Comparison of ENCODE assay signal across 8 cellular contexts in the genomic region with DNA sequence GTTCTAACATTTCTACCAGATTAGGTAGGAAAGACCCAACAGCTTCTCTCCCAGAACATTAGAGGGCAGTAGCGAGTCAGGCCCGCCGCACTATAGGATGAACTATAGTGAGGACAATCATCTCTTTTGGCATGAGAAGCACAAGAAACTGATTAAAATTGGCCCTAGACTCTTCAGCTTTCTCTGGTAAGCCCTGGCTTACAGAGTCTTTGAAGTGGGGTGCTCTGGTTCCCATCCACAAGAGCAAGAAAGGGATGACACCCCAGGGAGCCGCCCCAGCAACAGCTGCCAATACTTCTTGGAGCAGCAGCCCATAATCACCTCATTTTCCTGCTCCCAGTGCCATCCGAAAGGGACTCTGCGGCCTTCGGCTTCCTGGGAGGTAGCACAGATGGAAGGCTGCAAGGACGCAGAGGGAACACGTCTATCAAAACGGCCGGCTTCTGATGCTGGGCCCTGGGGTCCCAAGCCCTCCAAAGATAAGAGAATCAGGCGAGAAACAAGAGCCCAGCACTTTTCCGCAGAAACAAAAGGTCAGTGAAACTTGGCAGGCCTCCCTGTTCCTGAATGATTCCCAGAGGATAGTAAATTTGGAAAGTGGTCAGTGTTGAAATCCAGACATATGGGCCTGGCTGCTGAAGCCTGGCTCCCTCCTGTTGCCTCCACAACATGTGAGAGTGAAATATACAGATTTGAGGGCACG.
A peak's percentile ranks its signal among the peaks of the same experiment; 100 is the strongest.
DNase-seq lines count a peak whose midpoint lies in the region; ATAC-seq and TF ChIP-seq lines count a peak whose summit lies in the region.

No MANE protein-coding gene starts in this region.

- no peak overlapping the region for H3K4me3 ChIP-seq in AG09309 (ENCODE audit: control insufficient read depth, low read depth, low read length)
- peak overlapping the region; percentile 23 for H3K4me3 ChIP-seq in adipocyte (ENCODE audit: low read length)
- H3K4me3 ChIP-seq in rectal smooth muscle tissue (ENCODE audit: low read length): no peak overlapping the region

- DNase-seq in AG09309 (ENCODE audit: low read depth) (peak; percentile 8), NCI-H460 (ENCODE audit: extremely low read depth, low read depth) (peak; percentile 46), adipocyte (ENCODE audit: low read depth) (peak; percentile 83), left cardiac atrium (peak; percentile 70)

- H3K36me3 ChIP-seq in adipocyte (ENCODE audit: control insufficient read depth, insufficient read depth, low read length, severe bottlenecking) (no peaks in the 10 kb centered on the region), rectal smooth muscle tissue (ENCODE audit: control insufficient read depth, insufficient read depth, low read length) (no peaks in the 10 kb centered on the region)

- intact Hi-C loops in left cardiac atrium (cut with DNase I): loop anchor here in 1 of 2 donors (2.0 kb wide), 1 partner anchor 84 kb away; no protein-coding TSS in a partner anchor

- ATAC-seq in left cardiac atrium (peak; percentile 84), HG02852 (IDR thresholded peaks at IDR 0.05; ENCODE audit: unreplicated experiment) (no peak), HG03571 (IDR thresholded peaks at IDR 0.05; ENCODE audit: unreplicated experiment) (no peak)

- TF ChIP-seq CTCF in AG09309 (IDR thresholded peaks at IDR 0.05; ENCODE audit: control insufficient read depth, insufficient read depth, low read depth, low read length, missing control alignments): peak; percentile 94
- TF ChIP-seq CTCF in GM12874 (IDR thresholded peaks at IDR 0.05; ENCODE audit: insufficient read depth, low read depth, low read length): peak; percentile 85

- peaks cover 9% of the 10 kb centered on the region for H3K9me3 ChIP-seq in adipocyte (ENCODE audit: control insufficient read depth, low read length)

- H3K4me1 ChIP-seq in adipocyte (ENCODE audit: control insufficient read depth, insufficient read depth, low read length) (peaks cover 28% of the 10 kb centered on the region), rectal smooth muscle tissue (ENCODE audit: control insufficient read depth, insufficient read depth, low read length) (peaks cover 3% of the 10 kb centered on the region)

- H3K27ac ChIP-seq in rectal smooth muscle tissue (ENCODE audit: low read depth, low read length): peak overlapping the region; percentile 81

- peak overlapping the region; percentile 60 for H3K9ac ChIP-seq in adipocyte (ENCODE audit: low read length)
- no peak overlapping the region for H3K9ac ChIP-seq in rectal smooth muscle tissue (ENCODE audit: low read length)

- H3K27me3 ChIP-seq in adipocyte (replicated peaks; ENCODE audit: control insufficient read depth, insufficient read depth, low read length): peaks cover 7% of the 10 kb centered on the region
- no peaks in the 10 kb centered on the region for H3K27me3 ChIP-seq in rectal smooth muscle tissue (ENCODE audit: control insufficient read depth, insufficient read depth, low read length)

Comparison
In these comparisons a context has a peak if more than half of its experiments do, and no peak if none do; other contexts are left out.
1. DNase-seq: peak in every context shown above with its lines; median percentile 83 in adipocyte; 70 in left cardiac atrium; 46 in NCI-H460; 8 in AG09309.
2. ATAC-seq: peak in left cardiac atrium (2 of 2); none in HG02852 (single experiment) and HG03571 (single experiment).